In genomic region chr20:653590-654426, GRCh38 we compare ENCODE assay signal across 8 cellular contexts. TPM values are rescaled to one million over a fixed set of nuclear protein-coding genes. Genes with fewer than 3 reads are reported as not detected.
DNase-seq lines count a peak whose midpoint lies in the region; ATAC-seq and TF ChIP-seq lines count a peak whose summit lies in the region.
"Had no signal": no experiment of that assay in that cellular context is flagged by ENCODE, and none has a peak within 500 bp of the region (broad histone marks: within the 10 kb centered on the region; RNA-seq: fewer than 3 reads in every experiment).

No MANE protein-coding gene starts in this region.

- H3K36me3 ChIP-seq in IMR-90 (ENCODE audit: control insufficient read depth, insufficient read depth, low read length) (peaks cover 16% of the 10 kb centered on the region), iPS-15b (ENCODE audit: control insufficient read depth, insufficient read depth, low read length) (peaks cover 9% of the 10 kb centered on the region)

- H3K18ac ChIP-seq in IMR-90 (ENCODE audit: low read depth, low read length) = peak overlapping the region; percentile 70

- peak overlapping the region; percentile 74 for H2BK5ac ChIP-seq in IMR-90 (ENCODE audit: low read depth, low read length, poor library complexity, severe bottlenecking)

- peak overlapping the region; percentile 92 for H2AK5ac ChIP-seq in IMR-90 (ENCODE audit: low read depth, low read length)

- peaks cover 17% of the 10 kb centered on the region for H3K36me3 Mint-ChIP-seq in activated T-helper 1 cell treated with anti-CD3 and anti-CD28 coated beads, Interleukin-12 subunit alpha, Interleukin-12 subunit beta, Interleukin-2, Interleukin-4 antibody, amounts not matched to agents 30 ng/mL and 10 ng/mL and 1 ng/mL, durations not matched to agents 14 hours and 24 hours and 36 hours (ENCODE audit: low read depth)
- H3K36me3 Mint-ChIP-seq in stimulated activated memory B cell treated with anti-CD40 and anti-IgM and Interleukin-4, amounts not matched to agents 10 μg/mL and 1 μg/mL and 100 μg/mL, for 72 hours = peaks cover 21% of the 10 kb centered on the region

- intact Hi-C loops in IMR-90 (cut with micrococcal nuclease) = loop anchor here (5.0 kb wide), 1 partner anchor 73 kb away; no protein-coding TSS in a partner anchor
- intact Hi-C loops in activated T-helper 1 cell treated with anti-CD3 and anti-CD28 coated beads, Interleukin-12 subunit alpha, Interleukin-12 subunit beta, Interleukin-2, Interleukin-4 antibody, amounts not matched to agents 30 ng/mL and 10 ng/mL and 1 ng/mL, durations not matched to agents 14 hours and 24 hours and 36 hours (cut with micrococcal nuclease) = loop anchor here (1.0 to 10.0 kb wide), 5 partner anchors 9 to 189 kb away; partner anchors contain the start of genes CSNK2A1, FAM110A and TBC1D20

- in situ Hi-C loops in IMR-90 (cut with MboI; ENCODE audit: low sequenced_read_pairs) = loop anchor here (10.0 kb wide), 3 partner anchors 109 to 299 kb away; partner anchors contain the start of gene CSNK2A1

- dilution Hi-C loops in IMR-90 (cut with HindIII; ENCODE audit: low sequenced_read_pairs, unreplicated experiment) = no loop called here

- peak overlapping the region; percentile 67 for H2AK9ac ChIP-seq in IMR-90 (replicated peaks; ENCODE audit: low read depth, low read length, poor library complexity)

- 22% methylated on average over 16 of the region's 31 CpGs; no CpG with 5 or more reads in 1 of the 2 experiments for WGBS in IMR-90 (ENCODE audit: extremely low coverage in 2 of 2, insufficient read length in 1 of 2), 2 experiments

- TF ChIP-seq CTCF in IMR-90 (conservative IDR thresholded peaks at IDR 0.05; ENCODE audit: low read depth, low read length) = no peak

- H3K9me3 ChIP-seq in IMR-90 (ENCODE audit: control insufficient read depth, insufficient read depth, low read length) (no peaks in the 10 kb centered on the region), iPS-15b (ENCODE audit: control insufficient read depth, insufficient read depth, low read length) (no peaks in the 10 kb centered on the region)

- peak overlapping the region; percentile 62 for H3K27ac Mint-ChIP-seq in activated T-helper 1 cell treated with anti-CD3 and anti-CD28 coated beads, Interleukin-12 subunit alpha, Interleukin-12 subunit beta, Interleukin-2, Interleukin-4 antibody, amounts not matched to agents 30 ng/mL and 10 ng/mL and 1 ng/mL, durations not matched to agents 14 hours and 24 hours and 36 hours
- no peak overlapping the region for H3K27ac Mint-ChIP-seq in stimulated activated memory B cell treated with anti-CD40 and anti-IgM and Interleukin-4, amounts not matched to agents 10 μg/mL and 1 μg/mL and 100 μg/mL, for 72 hours

- peak overlapping the region; percentile 88 for H2BK20ac ChIP-seq in IMR-90 (ENCODE audit: low read depth, low read length)

- H3K4me2 ChIP-seq in IMR-90 (ENCODE audit: low read depth, low read length) = peak overlapping the region; percentile 79

- H3K4me3 Mint-ChIP-seq in activated T-helper 1 cell treated with anti-CD3 and anti-CD28 coated beads, Interleukin-12 subunit alpha, Interleukin-12 subunit beta, Interleukin-2, Interleukin-4 antibody, amounts not matched to agents 30 ng/mL and 10 ng/mL and 1 ng/mL, durations not matched to agents 14 hours and 24 hours and 36 hours = peak overlapping the region; percentile 83
- H3K4me3 Mint-ChIP-seq in stimulated activated memory B cell treated with anti-CD40 and anti-IgM and Interleukin-4, amounts not matched to agents 10 μg/mL and 1 μg/mL and 100 μg/mL, for 72 hours = peak overlapping the region; percentile 68

- H2BK120ac ChIP-seq in IMR-90 (ENCODE audit: low read depth, low read length) = peak overlapping the region; percentile 50

- H3K27me3 Mint-ChIP-seq in activated T-helper 1 cell treated with anti-CD3 and anti-CD28 coated beads, Interleukin-12 subunit alpha, Interleukin-12 subunit beta, Interleukin-2, Interleukin-4 antibody, amounts not matched to agents 30 ng/mL and 10 ng/mL and 1 ng/mL, durations not matched to agents 14 hours and 24 hours and 36 hours (ENCODE audit: insufficient read depth) = peaks cover 18% of the 10 kb centered on the region
- peaks cover 17% of the 10 kb centered on the region for H3K27me3 Mint-ChIP-seq in stimulated activated memory B cell treated with anti-CD40 and anti-IgM and Interleukin-4, amounts not matched to agents 10 μg/mL and 1 μg/mL and 100 μg/mL, for 72 hours

- peak overlapping the region; percentile 28 for H4K5ac ChIP-seq in IMR-90 (ENCODE audit: low read depth, low read length)

- peaks cover 24 to 41% of the 10 kb centered on the region in 2 experiments for H3K79me1 ChIP-seq in IMR-90 (ENCODE audit: low read depth in 1 of 2, low read length in 2 of 2)

- no peaks in the 10 kb centered on the region for H3K9me3 Mint-ChIP-seq in activated T-helper 1 cell treated with anti-CD3 and anti-CD28 coated beads, Interleukin-12 subunit alpha, Interleukin-12 subunit beta, Interleukin-2, Interleukin-4 antibody, amounts not matched to agents 30 ng/mL and 10 ng/mL and 1 ng/mL, durations not matched to agents 14 hours and 24 hours and 36 hours
- no peaks in the 10 kb centered on the region for H3K9me3 Mint-ChIP-seq in stimulated activated memory B cell treated with anti-CD40 and anti-IgM and Interleukin-4, amounts not matched to agents 10 μg/mL and 1 μg/mL and 100 μg/mL, for 72 hours

- peak overlapping the region; percentile 64 for H3K27ac ChIP-seq in IMR-90 (ENCODE audit: insufficient read depth, low read length)

- H3K4ac ChIP-seq in IMR-90 (ENCODE audit: low read depth, low read length) = peak overlapping the region; percentile 83

- H4K91ac ChIP-seq in IMR-90 (ENCODE audit: insufficient read depth, low read depth, low read length) = peak overlapping the region; percentile 81

- H3K4me3 ChIP-seq in IMR-90 (ENCODE audit: insufficient read depth, low read depth, low read length) (peak overlapping the region; percentile 79), iPS-15b (ENCODE audit: low read depth, low read length) (peak overlapping the region; percentile 60)

- peaks cover 25% of the 10 kb centered on the region for H4K20me1 ChIP-seq in IMR-90 (ENCODE audit: insufficient read depth, low read length)

- H4K8ac ChIP-seq in IMR-90 (ENCODE audit: low read depth in 2 of 2, low read length in 2 of 2) = peak overlapping the region; percentile 67 to 76; a peak in 3 of 4 replicates

- H3K4me1 ChIP-seq in IMR-90 (ENCODE audit: control insufficient read depth, insufficient read depth, low read length) (peaks cover 12% of the 10 kb centered on the region), iPS-15b (ENCODE audit: control insufficient read depth, insufficient read depth, low read length) (peaks cover 25% of the 10 kb centered on the region)

- CTCF ChIA-PET in IMR-90 (lab: Yijun Ruan, JAX) = no interaction called here

- H3K23ac ChIP-seq in IMR-90 (ENCODE audit: low read depth, low read length) = peak overlapping the region; percentile 82

- peak overlapping the region; percentile 78 for H3K56ac ChIP-seq in IMR-90 (ENCODE audit: extremely low read depth, insufficient read depth, low read length)

- DNase-seq in IMR-90 = no peak
- no peak for DNase-seq in activated T-helper 1 cell treated with anti-CD3 and anti-CD28 coated beads, Interleukin-12 subunit alpha, Interleukin-12 subunit beta, Interleukin-2, Interleukin-4 antibody, amounts not matched to agents 30 ng/mL and 10 ng/mL and 1 ng/mL, durations not matched to agents 14 hours and 24 hours and 36 hours (ENCODE audit: low spot score)
- DNase-seq in NCI-H1694 (lab: John Stamatoyannopoulos, UW) = no peak
- no peak for DNase-seq in NCI-H446 (lab: John Stamatoyannopoulos, UW)

- POLR2A ChIA-PET in IMR-90 (lab: Charles Lee; ENCODE audit: unreplicated experiment) = no interaction called here

- H2BK15ac ChIP-seq in IMR-90 (ENCODE audit: low read depth, low read length) = peak overlapping the region; percentile 93; the same call in 2 of the 3 replicates

- H3K27me3 ChIP-seq in IMR-90 (ENCODE audit: control insufficient read depth, insufficient read depth, low read length) (peaks cover 5% of the 10 kb centered on the region; the same call in 1 of the 2 replicates), iPS-15b (ENCODE audit: control insufficient read depth, insufficient read depth, low read length) (peaks cover 10% of the 10 kb centered on the region)

- TF ChIP-seq RAD21 in IMR-90 (IDR thresholded peaks at IDR 0.05; ENCODE audit: low read length) = no peak

- BruUV-seq in IMR-90 (replicated peaks; lab: Mats Ljungman, UMichigan) = no TSS peak

- peak overlapping the region; percentile 61 for H3K14ac ChIP-seq in IMR-90 (replicated peaks; ENCODE audit: low read depth, low read length)

- TF ChIP-seq POLR2A in IMR-90 (IDR thresholded peaks at IDR 0.05; ENCODE audit: low read depth, low read length) = peak; percentile 42; the same call in 1 of the 2 replicates

- peaks cover 5% of the 10 kb centered on the region for H3K9me1 ChIP-seq in IMR-90 (ENCODE audit: insufficient read depth, low read length)

- peaks cover 35% of the 10 kb centered on the region for H3K4me1 Mint-ChIP-seq in activated T-helper 1 cell treated with anti-CD3 and anti-CD28 coated beads, Interleukin-12 subunit alpha, Interleukin-12 subunit beta, Interleukin-2, Interleukin-4 antibody, amounts not matched to agents 30 ng/mL and 10 ng/mL and 1 ng/mL, durations not matched to agents 14 hours and 24 hours and 36 hours (ENCODE audit: low read depth)
- peaks cover 26% of the 10 kb centered on the region for H3K4me1 Mint-ChIP-seq in stimulated activated memory B cell treated with anti-CD40 and anti-IgM and Interleukin-4, amounts not matched to agents 10 μg/mL and 1 μg/mL and 100 μg/mL, for 72 hours

- H3K9ac ChIP-seq in IMR-90 (ENCODE audit: low read depth, low read length) (peak overlapping the region; percentile 59), iPS-15b (ENCODE audit: low read depth, low read length) (no peak overlapping the region)

- no peak for ATAC-seq in IMR-90 (ENCODE audit: low read depth)
- ATAC-seq in stimulated activated memory B cell treated with anti-CD40 and anti-IgM and Interleukin-4, amounts not matched to agents 10 μg/mL and 1 μg/mL and 100 μg/mL, for 72 hours = no peak
- no peak for ATAC-seq in HG02678 (IDR thresholded peaks at IDR 0.05; ENCODE audit: unreplicated experiment)

- peak overlapping the region; percentile 91 for H2AFZ ChIP-seq in IMR-90 (replicated peaks; ENCODE audit: low read length, poor library complexity)

RNA-seq across cellular contexts. Expression of gene SRXN1, which starts 0.8 kb away (rescaled TPM):
- total RNA-seq in IMR-90 (2012; rRNA removed) = 63.0 and 71.2 TPM in 2 replicates
- polyA plus RNA-seq in IMR-90 (2012; rRNA removed) = 41.1 and 51.2 TPM in 2 replicates
- 16.0 and 36.9 TPM in 2 replicates for polyA plus RNA-seq in IMR-90 (2012; cell fraction: cytosol; rRNA removed)
- 17.6 and 20.9 TPM in 2 replicates for polyA plus RNA-seq in IMR-90 (2012; cell fraction: nucleus; rRNA removed; ENCODE audit: low replicate concordance)
- 28.8 and 30.2 TPM in 2 replicates for total RNA-seq in activated T-helper 1 cell treated with anti-CD3 and anti-CD28 coated beads, Interleukin-12 subunit alpha, Interleukin-12 subunit beta, Interleukin-2, Interleukin-4 antibody, amounts not matched to agents 30 ng/mL and 10 ng/mL and 1 ng/mL, durations not matched to agents 14 hours and 24 hours and 36 hours

RNA-seq across cellular contexts. Expression of gene SCRT2, which starts 21.8 kb away (rescaled TPM):
- total RNA-seq in IMR-90 (2012; rRNA removed) = not detected in 2 replicates
- not detected in 2 replicates for polyA plus RNA-seq in IMR-90 (2012; rRNA removed)
- polyA plus RNA-seq in IMR-90 (2012; cell fraction: cytosol; rRNA removed) = not detected in 2 replicates
- not detected in 2 replicates for polyA plus RNA-seq in IMR-90 (2012; cell fraction: nucleus; rRNA removed; ENCODE audit: low replicate concordance)
- total RNA-seq in activated T-helper 1 cell treated with anti-CD3 and anti-CD28 coated beads, Interleukin-12 subunit alpha, Interleukin-12 subunit beta, Interleukin-2, Interleukin-4 antibody, amounts not matched to agents 30 ng/mL and 10 ng/mL and 1 ng/mL, durations not matched to agents 14 hours and 24 hours and 36 hours = not detected in 2 replicates
- total RNA-seq: RPMI7951 had no signal

RNA-seq across cellular contexts. Expression of gene TCF15, which starts 43.7 kb away (rescaled TPM):
- total RNA-seq in IMR-90 (2012; rRNA removed) = not detected in 2 replicates
- not detected in 2 replicates for polyA plus RNA-seq in IMR-90 (2012; rRNA removed)
- polyA plus RNA-seq in IMR-90 (2012; cell fraction: cytosol; rRNA removed) = 0.02 TPM in 1 of 2 replicates, not detected in the other
- not detected in 2 replicates for polyA plus RNA-seq in IMR-90 (2012; cell fraction: nucleus; rRNA removed; ENCODE audit: low replicate concordance)
- 0.13 TPM in 1 of 2 replicates, not detected in the other for total RNA-seq in activated T-helper 1 cell treated with anti-CD3 and anti-CD28 coated beads, Interleukin-12 subunit alpha, Interleukin-12 subunit beta, Interleukin-2, Interleukin-4 antibody, amounts not matched to agents 30 ng/mL and 10 ng/mL and 1 ng/mL, durations not matched to agents 14 hours and 24 hours and 36 hours
